In genomic region chr3:171979081-171979480, GRCh38 we compare ENCODE assay signal across 20 cellular contexts.
"Had no signal": no experiment of that assay in that cellular context is flagged by ENCODE, and none has a peak within 500 bp of the region (broad histone marks: within the 10 kb centered on the region; RNA-seq: fewer than 3 reads in every experiment).

No MANE protein-coding gene starts in this region.

- H3K36me3 ChIP-seq: esophagus squamous epithelium, gastroesophageal sphincter, ovary, right atrium auricular region, sigmoid colon, suprapubic skin, thyroid gland, upper lobe of left lung, uterus had no signal

- H3K9me3 ChIP-seq: esophagus squamous epithelium, gastroesophageal sphincter, ovary, right atrium auricular region, sigmoid colon, suprapubic skin, thyroid gland, upper lobe of left lung, uterus had no signal

- H3K4me3 ChIP-seq: esophagus squamous epithelium, gastroesophageal sphincter, ovary, right atrium auricular region, sigmoid colon, skin epidermis, suprapubic skin, thyroid gland, upper lobe of left lung, uterus had no signal

- H3K27ac ChIP-seq: esophagus squamous epithelium, gastroesophageal sphincter, ovary, right atrium auricular region, sigmoid colon, suprapubic skin, thyroid gland, uterus had no signal

- ATAC-seq: gastroesophageal sphincter, left lobe of liver, natural killer cell had no signal

- DNase-seq: dermis blood vessel endothelial cell; esophagus squamous epithelium; foreskin fibroblast; glutamatergic neuron; islet precursor cell; mammary epithelial cell; natural killer cell; nucleus accumbens; ovary; sigmoid colon; stimulated activated CD4-positive, alpha-beta T cell treated with anti-CD3 and anti-CD28 coated beads, Interleukin-12 subunit alpha, Interleukin-12 subunit beta, amount 100 ng/mL, for 4 hours; stimulated activated naive CD4-positive, alpha-beta T cell treated with Interleukin-2 at 50 U/mL for 16 hours; thyroid gland; upper lobe of left lung; uterus had no signal

- H3K4me1 ChIP-seq: esophagus squamous epithelium, sigmoid colon, suprapubic skin had no signal

- H3K27me3 ChIP-seq: esophagus squamous epithelium, gastroesophageal sphincter, ovary, right atrium auricular region, sigmoid colon, suprapubic skin, thyroid gland, upper lobe of left lung, uterus had no signal
